21 cellular contexts compared by ENCODE assay signal in genomic region chr2:240932724-240933047, GRCh38. TPM values are rescaled to one million over a fixed set of nuclear protein-coding genes. Genes with fewer than 3 reads are reported as not detected.
A peak's percentile ranks its signal among the peaks of the same experiment; 100 is the strongest.
DNase-seq lines count a peak whose midpoint lies in the region; ATAC-seq and TF ChIP-seq lines count a peak whose summit lies in the region.
"Had no signal": no experiment of that assay in that cellular context is flagged by ENCODE, and none has a peak within 500 bp of the region (broad histone marks: within the 10 kb centered on the region; RNA-seq: fewer than 3 reads in every experiment).

No MANE protein-coding gene starts in this region.

- H3K9me3 Mint-ChIP-seq in osteocyte (ENCODE audit: unreplicated experiment): peaks cover 13% of the 10 kb centered on the region

- H3K4me3 Mint-ChIP-seq in osteocyte (ENCODE audit: unreplicated experiment): no peak overlapping the region

- peaks cover 0 to 16% of the 10 kb centered on the region in 2 donors for H3K9me3 ChIP-seq in right atrium auricular region
- H3K9me3 ChIP-seq: BE2C had no signal

- H3K27me3 Mint-ChIP-seq in osteocyte (ENCODE audit: unreplicated experiment): peaks cover 27% of the 10 kb centered on the region

- H3K4me3 ChIP-seq in right atrium auricular region: no peak overlapping the region
- H3K4me3 ChIP-seq: MG63 had no signal

- H3K36me3 ChIP-seq in right atrium auricular region: no peaks in the 10 kb centered on the region
- H3K36me3 ChIP-seq: BE2C, MG63 had no signal

- no peak overlapping the region for H3K27ac ChIP-seq in right atrium auricular region

- no peaks in the 10 kb centered on the region for H3K4me1 ChIP-seq in right atrium auricular region
- H3K4me1 ChIP-seq: BE2C had no signal

- no peaks in the 10 kb centered on the region for H3K27me3 ChIP-seq in right atrium auricular region
- H3K27me3 ChIP-seq: BE2C, MG63 had no signal

- H3K4me1 Mint-ChIP-seq in osteocyte (ENCODE audit: unreplicated experiment): no peaks in the 10 kb centered on the region

- no peak overlapping the region for H3K27ac Mint-ChIP-seq in osteocyte (ENCODE audit: unreplicated experiment)

- DNase-seq in Right ventricle myocardium superior (peak; percentile 28), right atrium auricular region (ENCODE audit: low spot score) (no peak), islet precursor cell (peak; percentile 45), osteocyte (ENCODE audit: extremely low spot score, unreplicated experiment) (peak; percentile 81), medulla oblongata (ENCODE audit: extremely low spot score) (no peak), midbrain (lab: John Stamatoyannopoulos, UW) (no peak), putamen (ENCODE audit: low spot score) (no peak)
- DNase-seq: DMS 273 treated with DMSO at 0.1 percent for 48 hours, GF-D8, HCEC 1CT, IMR-90, Karpas-422, MG63, NCI-H1092 treated with DMSO at 0.1 percent for 48 hours, NCI-H1694 treated with DMSO at 0.1 percent for 48 hours, NCI-H2107, NCI-H2227 treated with DMSO at 0.1 percent for 48 hours, NCI-H524 treated with DMSO at 0.1 percent for 48 hours had no signal

- intact Hi-C loops in Right ventricle myocardium superior (cut with DNase I): no loop called here

- peaks cover 3% of the 10 kb centered on the region for H3K36me3 Mint-ChIP-seq in osteocyte (ENCODE audit: unreplicated experiment)

- TF ChIP-seq CTCF in right atrium auricular region (IDR thresholded peaks at IDR 0.05): no peak
- TF ChIP-seq CTCF in osteocyte (IDR thresholded peaks at IDR 0.05): no peak

- no peak for ATAC-seq in Right ventricle myocardium superior (ENCODE audit: poor library complexity)

RNA-seq across cellular contexts. Expression of gene CROCC2, which starts 26.6 kb away (rescaled TPM):
- not detected for total RNA-seq in Right ventricle myocardium superior
- not detected for total RNA-seq in right atrium auricular region
- total RNA-seq in osteocyte: not detected in 2 replicates
- total RNA-seq: Daoy, HT1080, IMR-90 had no signal

RNA-seq across cellular contexts. Expression of gene MAB21L4, which starts 36.7 kb away (rescaled TPM):
- total RNA-seq in Right ventricle myocardium superior: not detected
- under 1 TPM in 1 of 2 donors, not detected in 1; 0.31 TPM for total RNA-seq in right atrium auricular region
- total RNA-seq in osteocyte: not detected in 2 replicates
- total RNA-seq: Daoy, HT1080, IMR-90 had no signal

Comparison
In these comparisons a context has a peak if more than half of its experiments do, and no peak if none do; other contexts are left out.
1. DNase-seq: peak in Right ventricle myocardium superior (single experiment), islet precursor cell (single experiment) and osteocyte (single experiment); none in right atrium auricular region (single experiment), medulla oblongata (single experiment), midbrain (single experiment) and putamen (single experiment).